1 cellular context compared by ENCODE assay signal in genomic region chr1:199545780-199546179, GRCh38.
TF ChIP-seq lines count a peak whose summit lies in the region.

No MANE protein-coding gene starts in this region.

TF ChIP-seq in GM12878, 131 proteins besides CTCF, POLR2A, EP300 and RAD21 (continued from another document):
- TF ChIP-seq, protein P1, sequence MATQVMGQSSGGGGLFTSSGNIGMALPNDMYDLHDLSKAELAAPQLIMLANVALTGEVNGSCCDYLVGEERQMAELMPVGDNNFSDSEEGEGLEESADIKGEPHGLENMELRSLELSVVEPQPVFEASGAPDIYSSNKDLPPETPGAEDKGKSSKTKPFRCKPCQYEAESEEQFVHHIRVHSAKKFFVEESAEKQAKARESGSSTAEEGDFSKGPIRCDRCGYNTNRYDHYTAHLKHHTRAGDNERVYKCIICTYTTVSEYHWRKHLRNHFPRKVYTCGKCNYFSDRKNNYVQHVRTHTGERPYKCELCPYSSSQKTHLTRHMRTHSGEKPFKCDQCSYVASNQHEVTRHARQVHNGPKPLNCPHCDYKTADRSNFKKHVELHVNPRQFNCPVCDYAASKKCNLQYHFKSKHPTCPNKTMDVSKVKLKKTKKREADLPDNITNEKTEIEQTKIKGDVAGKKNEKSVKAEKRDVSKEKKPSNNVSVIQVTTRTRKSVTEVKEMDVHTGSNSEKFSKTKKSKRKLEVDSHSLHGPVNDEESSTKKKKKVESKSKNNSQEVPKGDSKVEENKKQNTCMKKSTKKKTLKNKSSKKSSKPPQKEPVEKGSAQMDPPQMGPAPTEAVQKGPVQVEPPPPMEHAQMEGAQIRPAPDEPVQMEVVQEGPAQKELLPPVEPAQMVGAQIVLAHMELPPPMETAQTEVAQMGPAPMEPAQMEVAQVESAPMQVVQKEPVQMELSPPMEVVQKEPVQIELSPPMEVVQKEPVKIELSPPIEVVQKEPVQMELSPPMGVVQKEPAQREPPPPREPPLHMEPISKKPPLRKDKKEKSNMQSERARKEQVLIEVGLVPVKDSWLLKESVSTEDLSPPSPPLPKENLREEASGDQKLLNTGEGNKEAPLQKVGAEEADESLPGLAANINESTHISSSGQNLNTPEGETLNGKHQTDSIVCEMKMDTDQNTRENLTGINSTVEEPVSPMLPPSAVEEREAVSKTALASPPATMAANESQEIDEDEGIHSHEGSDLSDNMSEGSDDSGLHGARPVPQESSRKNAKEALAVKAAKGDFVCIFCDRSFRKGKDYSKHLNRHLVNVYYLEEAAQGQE (IDR thresholded peaks at IDR 0.05; ENCODE audit: low read depth, low read length): no peak
